ENCODE assay signal across 8 cellular contexts in genomic region chr3:146218880-146219866, GRCh38. TPM values are rescaled to one million over a fixed set of nuclear protein-coding genes. Genes with fewer than 3 reads are reported as not detected.
A peak's percentile ranks its signal among the peaks of the same experiment; 100 is the strongest.
DNase-seq lines count a peak whose midpoint lies in the region; ATAC-seq and TF ChIP-seq lines count a peak whose summit lies in the region.

No MANE protein-coding gene starts in this region.

- no peaks in the 10 kb centered on the region for H3K27me3 ChIP-seq in heart right ventricle
- no peaks in the 10 kb centered on the region for H3K27me3 ChIP-seq in naive thymus-derived CD4-positive, alpha-beta T cell (ENCODE audit: control insufficient read depth in 2 of 2, insufficient read depth in 2 of 2, low read length in 2 of 2)
- no peaks in the 10 kb centered on the region for H3K27me3 ChIP-seq in uterus

- no peak overlapping the region for H3K27ac ChIP-seq in heart right ventricle
- no peak overlapping the region for H3K27ac ChIP-seq in naive thymus-derived CD4-positive, alpha-beta T cell (ENCODE audit: low read depth, low read length)
- H3K27ac ChIP-seq in uterus, result no peak overlapping the region

- H3K9me3 ChIP-seq in heart right ventricle, result no peaks in the 10 kb centered on the region
- H3K9me3 ChIP-seq in naive thymus-derived CD4-positive, alpha-beta T cell (ENCODE audit: control insufficient read depth in 2 of 3, low read length in 3 of 3), result no peaks in the 10 kb centered on the region
- H3K9me3 ChIP-seq in uterus, result no peaks in the 10 kb centered on the region

- ATAC-seq in heart right ventricle (no peak), Right ventricle myocardium superior (ENCODE audit: poor library complexity) (no peak)
- ATAC-seq in naive thymus-derived CD4-positive, alpha-beta T cell, result no peak

- no peaks in the 10 kb centered on the region for H3K9me3 Mint-ChIP-seq in naive thymus-derived CD4-positive, alpha-beta T cell

- TF ChIP-seq POLR2A in uterus (IDR thresholded peaks at IDR 0.05), result no peak

- no peak overlapping the region for H3K27ac Mint-ChIP-seq in naive thymus-derived CD4-positive, alpha-beta T cell

- H3K4me3 ChIP-seq in heart right ventricle (no peak overlapping the region), uterus (no peak overlapping the region)
- no peak overlapping the region for H3K4me3 ChIP-seq in naive thymus-derived CD4-positive, alpha-beta T cell (ENCODE audit: low read length)

- TF ChIP-seq CTCF in heart right ventricle (IDR thresholded peaks at IDR 0.05), result peak; percentile 59 to 85 (median 77)
- TF ChIP-seq CTCF in uterus (IDR thresholded peaks at IDR 0.05), result peak; percentile 61 to 75 (median 66)

- DNase-seq in heart right ventricle, result peak; percentile 17 to 30
- DNase-seq in Right ventricle myocardium superior, result no peak
- peak; percentile 16 for DNase-seq in KG1 (lab: John Stamatoyannopoulos, UW)
- peak; percentile 10 for DNase-seq in UCSD-AML1 (lab: John Stamatoyannopoulos, UW; ENCODE audit: unreplicated experiment)
- peak; percentile 46 for DNase-seq in dedifferentiated amniotic fluid mesenchymal stem cell (ENCODE audit: extremely low spot score)
- DNase-seq in naive thymus-derived CD4-positive, alpha-beta T cell, result peak in 7 of 9 donors; percentile 8 to 40 (median 23)
- peak; percentile 34 to 39 for DNase-seq in uterus
- no peak for DNase-seq in hepatic stellate cell (ENCODE audit: low spot score)

- intact Hi-C loops in heart right ventricle (cut with DNase I) (loop anchor here (1.0 to 10.0 kb wide), 7 partner anchors 108 to 358 kb away; no protein-coding TSS in a partner anchor), Right ventricle myocardium superior (cut with DNase I) (loop anchor here (2.0 kb wide), 1 partner anchor 110 kb away; no protein-coding TSS in a partner anchor), uterus (cut with DNase I; ENCODE audit: low total_unique reads) (no loop called here)
- intact Hi-C loops in naive thymus-derived CD4-positive, alpha-beta T cell (cut with micrococcal nuclease), result loop anchor here (1.0 to 2.0 kb wide), 3 partner anchors 108 to 422 kb away; no protein-coding TSS in a partner anchor

- no peaks in the 10 kb centered on the region for H3K36me3 Mint-ChIP-seq in naive thymus-derived CD4-positive, alpha-beta T cell

- H3K36me3 ChIP-seq in heart right ventricle (peaks cover 0 to 33% (median 0%) of the 10 kb centered on the region in 9 donors), uterus (no peaks in the 10 kb centered on the region)
- no peaks in the 10 kb centered on the region for H3K36me3 ChIP-seq in naive thymus-derived CD4-positive, alpha-beta T cell (ENCODE audit: control insufficient read depth in 2 of 3, insufficient read depth in 3 of 3, low read length in 3 of 3)

- no peaks in the 10 kb centered on the region for H3K4me1 Mint-ChIP-seq in naive thymus-derived CD4-positive, alpha-beta T cell

- WGBS in heart right ventricle, 2 donors, result 73 to 76% methylated on average over 13 of the region's 13 CpGs

- H3K4me3 Mint-ChIP-seq in naive thymus-derived CD4-positive, alpha-beta T cell, result no peak overlapping the region

- POLR2A ChIA-PET in naive thymus-derived CD4-positive, alpha-beta T cell (lab: Charles Lee), result no interaction called here

- CTCF ChIA-PET in naive thymus-derived CD4-positive, alpha-beta T cell (lab: Charles Lee), result interaction anchor here (0.7 to 3.5 kb wide), 4 partner anchors 15 to 358 kb away, joined by 3 to 13 read pairs (median 3); no protein-coding TSS in a partner anchor

- H3K4me1 ChIP-seq in heart right ventricle (peaks cover 0 to 29% (median 11%) of the 10 kb centered on the region in 9 donors), uterus (peaks cover 0 to 6% of the 10 kb centered on the region in 2 donors)
- H3K4me1 ChIP-seq in naive thymus-derived CD4-positive, alpha-beta T cell (ENCODE audit: control insufficient read depth in 2 of 2, insufficient read depth in 2 of 2, low read length in 2 of 2), result no peaks in the 10 kb centered on the region

- H3K27me3 Mint-ChIP-seq in naive thymus-derived CD4-positive, alpha-beta T cell, result peaks cover 0 to 17% (median 12%) of the 10 kb centered on the region in 5 donors

RNA-seq across cellular contexts. Expression of gene PLSCR4, which starts 31.7 kb away (rescaled TPM):
- total RNA-seq in heart right ventricle (10 to 100 TPM in 6 of 10 donors, 1 to 10 TPM in 4; 8.1 to 16.4 (median 12.0) TPM), Right ventricle myocardium superior (16.2 TPM), uterus (100 to 1,000 TPM in 1 of 4 donors, 10 to 100 TPM in 3; 45.9 to 107 (median 67.8) TPM)
- polyA plus RNA-seq in heart right ventricle, result 1 to 10 TPM; 4.6 to 9.5 TPM
- under 1 TPM in 1 of 5 experiments, not detected in 4; 0.42 TPM for total RNA-seq in naive thymus-derived CD4-positive, alpha-beta T cell
- not detected for polyA plus RNA-seq in naive thymus-derived CD4-positive, alpha-beta T cell

RNA-seq across cellular contexts. Expression of gene PLOD2, which starts 58.2 kb away (rescaled TPM):
- total RNA-seq in heart right ventricle, result 10 to 100 TPM; 12.5 to 44.6 (median 16.8) TPM
- polyA plus RNA-seq in heart right ventricle, result 10 to 100 TPM; 13.7 to 32.7 TPM
- total RNA-seq in Right ventricle myocardium superior, result 16.9 TPM
- total RNA-seq in naive thymus-derived CD4-positive, alpha-beta T cell, result 1 to 10 TPM in 1 of 5 experiments, under 1 TPM in 1, not detected in 3; 0.34 to 1.4 TPM
- polyA plus RNA-seq in naive thymus-derived CD4-positive, alpha-beta T cell, result not detected
- total RNA-seq in uterus, result 10 to 100 TPM; 23.5 to 83.2 (median 45.7) TPM

Comparison
In these comparisons a context has a peak if more than half of its experiments do, and no peak if none do; other contexts are left out.
1. DNase-seq: peak in heart right ventricle (2 of 2), KG1 (single experiment), UCSD-AML1 (single experiment), dedifferentiated amniotic fluid mesenchymal stem cell (single experiment), naive thymus-derived CD4-positive, alpha-beta T cell (7 of 9) and uterus (2 of 2); none in Right ventricle myocardium superior (single experiment) and hepatic stellate cell (single experiment).
2. RNA of gene PLSCR4, which starts 31.7 kb away (total RNA-seq): 45.9 to 107 TPM in uterus, 16.2 TPM in Right ventricle myocardium superior (single experiment) and 8.1 to 16.4 TPM in heart right ventricle; 0.42 TPM in naive thymus-derived CD4-positive, alpha-beta T cell; every median in the first group is over 4 times any median in the second.